In genomic region chr15:70435872-70436271, GRCh38 we compare ENCODE assay signal across 10 cellular contexts.
A peak's percentile ranks its signal among the peaks of the same experiment; 100 is the strongest.
DNase-seq lines count a peak whose midpoint lies in the region; ATAC-seq and TF ChIP-seq lines count a peak whose summit lies in the region.
"Had no signal": no experiment of that assay in that cellular context is flagged by ENCODE, and none has a peak within 500 bp of the region (broad histone marks: within the 10 kb centered on the region; RNA-seq: fewer than 3 reads in every experiment).

No MANE protein-coding gene starts in this region.

- no peak overlapping the region for H3K4me3 ChIP-seq in GM12864 (ENCODE audit: low read depth, low read length)
- H3K4me3 ChIP-seq: ascending aorta had no signal

- no peaks in the 10 kb centered on the region for H3K36me3 Mint-ChIP-seq in T-helper 17 cell (ENCODE audit: low read depth)
- H3K36me3 Mint-ChIP-seq in activated T-helper 2 cell treated with anti-CD3 and anti-CD28 coated beads, Interferon-gamma antibody, Interleukin-2, Interleukin-4, amounts not matched to agents 10 μg/mL and 5 μg/mL and 100 μg/mL, durations not matched to agents 14 hours and 24 hours and 36 hours (ENCODE audit: low read depth): no peaks in the 10 kb centered on the region

- intact Hi-C loops in activated T-helper 2 cell treated with anti-CD3 and anti-CD28 coated beads, Interferon-gamma antibody, Interleukin-2, Interleukin-4, amounts not matched to agents 10 μg/mL and 5 μg/mL and 100 μg/mL, durations not matched to agents 14 hours and 24 hours and 36 hours (cut with micrococcal nuclease): no loop called here

- H3K27ac Mint-ChIP-seq in T-helper 17 cell: peak overlapping the region; percentile 29
- no peak overlapping the region for H3K27ac Mint-ChIP-seq in activated T-helper 2 cell treated with anti-CD3 and anti-CD28 coated beads, Interferon-gamma antibody, Interleukin-2, Interleukin-4, amounts not matched to agents 10 μg/mL and 5 μg/mL and 100 μg/mL, durations not matched to agents 14 hours and 24 hours and 36 hours

- peak overlapping the region; percentile 6 for H3K4me3 Mint-ChIP-seq in T-helper 17 cell
- no peak overlapping the region for H3K4me3 Mint-ChIP-seq in activated T-helper 2 cell treated with anti-CD3 and anti-CD28 coated beads, Interferon-gamma antibody, Interleukin-2, Interleukin-4, amounts not matched to agents 10 μg/mL and 5 μg/mL and 100 μg/mL, durations not matched to agents 14 hours and 24 hours and 36 hours (ENCODE audit: low read depth)

- H3K9me3 Mint-ChIP-seq in activated T-helper 2 cell treated with anti-CD3 and anti-CD28 coated beads, Interferon-gamma antibody, Interleukin-2, Interleukin-4, amounts not matched to agents 10 μg/mL and 5 μg/mL and 100 μg/mL, durations not matched to agents 14 hours and 24 hours and 36 hours: no peaks in the 10 kb centered on the region

- DNase-seq in GM12864 (ENCODE audit: low read depth): peak; percentile 49
- DNase-seq in T-helper 17 cell: no peak
- DNase-seq in activated T-helper 2 cell treated with anti-CD3 and anti-CD28 coated beads, Interferon-gamma antibody, Interleukin-2, Interleukin-4, amounts not matched to agents 10 μg/mL and 5 μg/mL and 100 μg/mL, durations not matched to agents 14 hours and 24 hours and 36 hours (ENCODE audit: low spot score): no peak
- DNase-seq in activated CD8-positive, alpha-beta memory T cell treated with anti-CD3 and anti-CD28 coated beads for 24 hours: no peak
- DNase-seq in NCI-H345 treated with DMSO at 0.1 percent for 48 hours (lab: John Stamatoyannopoulos, UW; ENCODE audit: unreplicated experiment): no peak
- DNase-seq: foreskin fibroblast, NCI-H1930 had no signal

- H3K27me3 Mint-ChIP-seq in T-helper 17 cell: no peaks in the 10 kb centered on the region
- peaks cover 32% of the 10 kb centered on the region for H3K27me3 Mint-ChIP-seq in activated T-helper 2 cell treated with anti-CD3 and anti-CD28 coated beads, Interferon-gamma antibody, Interleukin-2, Interleukin-4, amounts not matched to agents 10 μg/mL and 5 μg/mL and 100 μg/mL, durations not matched to agents 14 hours and 24 hours and 36 hours (ENCODE audit: low read depth)

- H3K4me1 Mint-ChIP-seq in T-helper 17 cell: peaks cover 24% of the 10 kb centered on the region
- peaks cover 17% of the 10 kb centered on the region for H3K4me1 Mint-ChIP-seq in activated T-helper 2 cell treated with anti-CD3 and anti-CD28 coated beads, Interferon-gamma antibody, Interleukin-2, Interleukin-4, amounts not matched to agents 10 μg/mL and 5 μg/mL and 100 μg/mL, durations not matched to agents 14 hours and 24 hours and 36 hours (ENCODE audit: low read depth)

- H3K9me3 ChIP-seq in T-helper 17 cell (ENCODE audit: control insufficient read depth, low read length, poor library complexity, severe bottlenecking): no peaks in the 10 kb centered on the region
- H3K9me3 ChIP-seq: ascending aorta had no signal

- TF ChIP-seq CTCF in GM12864 (IDR thresholded peaks at IDR 0.05; ENCODE audit: low read depth, low read length, missing control alignments): no peak

- peak; percentile 39 for ATAC-seq in GM19035 (IDR thresholded peaks at IDR 0.05; ENCODE audit: unreplicated experiment)
- ATAC-seq in HG03066 (IDR thresholded peaks at IDR 0.05; ENCODE audit: low read depth, unreplicated experiment): peak; percentile 53
- ATAC-seq in T-helper 17 cell: no peak
